20 cellular contexts compared by ENCODE assay signal in genomic region chr19:29445246-29445645, GRCh38.
DNase-seq lines count a peak whose midpoint lies in the region; ATAC-seq, FAIRE-seq and TF ChIP-seq lines count a peak whose summit lies in the region.
"Had no signal": no experiment of that assay in that cellular context is flagged by ENCODE, and none has a peak within 500 bp of the region (broad histone marks: within the 10 kb centered on the region; RNA-seq: fewer than 3 reads in every experiment).

No MANE protein-coding gene starts in this region.

- no peaks in the 10 kb centered on the region for H3K36me3 ChIP-seq in K562 (ENCODE audit: control insufficient read depth, insufficient read depth, low read length)
- H3K36me3 ChIP-seq: BLaER1 had no signal

- intact Hi-C loops in K562 (cut with micrococcal nuclease), result no loop called here

- TF ChIP-seq RAD21 in K562 (CRISPR knock-in tag; conservative IDR thresholded peaks at IDR 0.05 in 1 of 2, IDR thresholded peaks at IDR 0.05 in 1 of 2), result no peak

- H4K20me1 ChIP-seq in K562 (replicated peaks; ENCODE audit: control insufficient read depth, insufficient read depth, low read length), result no peaks in the 10 kb centered on the region
- H4K20me1 ChIP-seq: BLaER1 had no signal

- in situ Hi-C loops in K562 (cut with MboI), result no loop called here

- DNase-seq in activated CD8-positive, alpha-beta memory T cell treated with anti-CD3 and anti-CD28 coated beads for 24 hours, result peak; percentile 24
- no peak for DNase-seq in activated CD8-positive, alpha-beta memory T cell treated with anti-CD3 and anti-CD28 coated beads, Interleukin-2, amount 50 U/mL, for 48 hours
- DNase-seq in K562 (ENCODE audit: extremely low read depth in 1 of 4, low spot score in 3 of 4) (no peak), islet precursor cell (peak; percentile 20), ureter (ENCODE audit: low spot score) (peak; percentile 9), germinal center (ENCODE audit: low spot score) (no peak)
- DNase-seq in activated naive CD4-positive, alpha-beta T cell treated with Interleukin-2 at 50 U/mL for 16 hours, result no peak
- DNase-seq: Calu3; CD4-positive, alpha-beta memory T cell; DMS 273 treated with DMSO at 0.1 percent for 48 hours; DMS53; DND-41; EL; GM23248; HCEC 1CT had no signal

- no peak for FAIRE-seq in K562 (lab: Jason Lieb, UNC)
- FAIRE-seq: GM12878, GM19239 had no signal

- no peaks in the 10 kb centered on the region for H3K9me3 ChIP-seq in K562 (replicated peaks; ENCODE audit: control insufficient read depth, insufficient read depth, low read depth, low read length)

- H3K27ac ChIP-seq in K562 (ENCODE audit: extremely low read depth, low read depth, low read length), result no peak overlapping the region
- H3K27ac ChIP-seq: 22Rv1, BLaER1, GM23248 had no signal

- H3K9ac ChIP-seq in K562 (ENCODE audit: insufficient read depth in 1 of 2, low read depth in 2 of 2, low read length in 2 of 2), result no peak overlapping the region
- H3K9ac ChIP-seq: BLaER1, GM23248 had no signal

- no peak for TF ChIP-seq CTCF in K562 (IDR thresholded peaks at IDR 0.05 in 2 of 3, conservative IDR thresholded peaks at IDR 0.05 in 1 of 3; ENCODE audit: insufficient read depth in 2 of 3, low read depth in 1 of 3, low read length in 3 of 3)

- H3K9me1 ChIP-seq in K562 (ENCODE audit: control insufficient read depth, insufficient read depth, low read length), result no peaks in the 10 kb centered on the region

- H3K4me2 ChIP-seq in K562 (ENCODE audit: insufficient read depth, low read length), result no peak overlapping the region
- H3K4me2 ChIP-seq: BLaER1 had no signal

- TF ChIP-seq EP300 in K562 (IDR thresholded peaks at IDR 0.05; ENCODE audit: low read length), result no peak

- no TSS peak for BruUV-seq in K562 (replicated peaks; lab: Mats Ljungman, UMichigan)

- no peak overlapping the region for H3K4me3 ChIP-seq in K562
- H3K4me3 ChIP-seq: BLaER1, GM12878, GM23248 had no signal

- H3K27me3 ChIP-seq in K562 (ENCODE audit: control insufficient read depth in 2 of 2, insufficient read depth in 2 of 2, low read length in 2 of 2), result no peaks in the 10 kb centered on the region; a peak in 1 of 5 replicates
- H3K27me3 ChIP-seq: BLaER1 had no signal

- H2AFZ ChIP-seq in K562 (ENCODE audit: low read depth, low read length), result no peak overlapping the region
- H2AFZ ChIP-seq: GM23248 had no signal

- CTCF ChIA-PET in K562 (lab: Yijun Ruan, JAX; ENCODE audit: low intra/inter-chr PET ratio), result no interaction called here

- ATAC-seq in K562 (no peak), GM19035 (IDR thresholded peaks at IDR 0.05; ENCODE audit: unreplicated experiment) (no peak)
- ATAC-seq: GM12878 had no signal

- POLR2A ChIA-PET in K562 (lab: Yijun Ruan, JAX), result interaction anchor here (0.8 kb wide), 1 partner anchor 161 kb away, joined by 3 read pairs; the partner anchor contains the start of gene POP4

- no peaks in the 10 kb centered on the region for H3K4me1 ChIP-seq in K562 (replicated peaks in 1 of 2; ENCODE audit: control insufficient read depth in 2 of 2, insufficient read depth in 2 of 2, low read length in 2 of 2)
- H3K4me1 ChIP-seq: BLaER1 had no signal

- no peak for TF ChIP-seq POLR2A in K562 (conservative IDR thresholded peaks at IDR 0.05)

- WGBS in K562 (ENCODE audit: insufficient coverage, low coverage, missing lambda C conversion rate), result 0% methylated on average over 4 of the region's 4 CpGs

- no peaks in the 10 kb centered on the region for H3K79me2 ChIP-seq in K562 (ENCODE audit: control insufficient read depth, insufficient read depth, low read length)

TF ChIP-seq in K562, 482 proteins besides CTCF, POLR2A, EP300 and RAD21:
- TF ChIP-seq ZNF316 (IDR thresholded peaks at IDR 0.05) (peak; percentile 26; the same call in 1 of the 2 replicates), THRB (CRISPR knock-in tag; conservative IDR thresholded peaks at IDR 0.05) (no peak)

Comparison
In these comparisons a context has a peak if more than half of its experiments do, and no peak if none do; other contexts are left out.
1. DNase-seq: peak in activated CD8-positive, alpha-beta memory T cell treated with anti-CD3 and anti-CD28 coated beads for 24 hours (single experiment), islet precursor cell (single experiment) and ureter (single experiment); none in activated CD8-positive, alpha-beta memory T cell treated with anti-CD3 and anti-CD28 coated beads, Interleukin-2, amount 50 U/mL, for 48 hours (single experiment), K562 (0 of 4), activated naive CD4-positive, alpha-beta T cell treated with Interleukin-2 at 50 U/mL for 16 hours (single experiment) and germinal center (single experiment).